In genomic region chr19:54473071-54473941, GRCh38 we compare ENCODE assay signal across 7 cellular contexts. TPM values are rescaled to one million over a fixed set of nuclear protein-coding genes. Genes with fewer than 3 reads are reported as not detected.
DNase-seq lines count a peak whose midpoint lies in the region; ATAC-seq, FAIRE-seq and TF ChIP-seq lines count a peak whose summit lies in the region.

TSS of gene CDC42EP5 (minus strand) at chr19:54473296. CDS start at chr19:54465547, 7,749 bp downstream.

- no peak for TF ChIP-seq EP300 in K562 (IDR thresholded peaks at IDR 0.05; ENCODE audit: low read length)

- no peaks in the 10 kb centered on the region for H3K9me3 ChIP-seq in K562 (replicated peaks; ENCODE audit: control insufficient read depth, insufficient read depth, low read depth, low read length)
- no peaks in the 10 kb centered on the region for H3K9me3 ChIP-seq in smooth muscle cell (replicated peaks; ENCODE audit: low read depth)

- H3K4me1 ChIP-seq in K562 (replicated peaks in 1 of 2; ENCODE audit: control insufficient read depth in 2 of 2, insufficient read depth in 2 of 2, low read length in 2 of 2) (peaks cover 0 to 20% of the 10 kb centered on the region in 2 experiments; a peak in 2 of 5 replicates), smooth muscle cell (ENCODE audit: low read depth) (peaks cover 11% of the 10 kb centered on the region)

- no peak within 1 kb of the TSS for H3K27ac ChIP-seq in K562 (ENCODE audit: extremely low read depth, low read depth, low read length)
- H3K27ac ChIP-seq in smooth muscle cell (ENCODE audit: low read depth), result peak within 1 kb of the TSS; percentile 85

- 0 out of 2 replicates have a peak within 1 kb of the TSS, but pooled peaks have one; percentile 45 for H2AFZ ChIP-seq in K562 (ENCODE audit: low read depth, low read length)
- H2AFZ ChIP-seq in smooth muscle cell (ENCODE audit: low read depth), result peak within 1 kb of the TSS; percentile 68

- no peak for TF ChIP-seq RAD21 in K562 (CRISPR knock-in tag; conservative IDR thresholded peaks at IDR 0.05 in 1 of 2, IDR thresholded peaks at IDR 0.05 in 1 of 2)

- peak; percentile 41 for DNase-seq in HT1080 (ENCODE audit: low read depth)
- DNase-seq in K562 (ENCODE audit: extremely low read depth in 1 of 4, low spot score in 3 of 4), result peak; percentile 43 to 58 (median 52)
- DNase-seq in iPS-NIHi11 (ENCODE audit: low spot score), result peak; percentile 67
- peak; percentile 71 for DNase-seq in smooth muscle cell (lab: John Stamatoyannopoulos, UW; ENCODE audit: unreplicated experiment)
- DNase-seq in NK-92 (lab: John Stamatoyannopoulos, UW; ENCODE audit: unreplicated experiment), result no peak

- WGBS in K562 (ENCODE audit: insufficient coverage, low coverage, missing lambda C conversion rate), result 4% methylated on average over 7 of the region's 14 CpGs
- 12% methylated on average over 11 of the region's 14 CpGs for WGBS in smooth muscle cell (ENCODE audit: low lambda C conversion rate)

- intact Hi-C loops in K562 (cut with micrococcal nuclease), result no loop called here

- BruUV-seq in K562 (replicated peaks; lab: Mats Ljungman, UMichigan), result no TSS peak

- H3K9me1 ChIP-seq in K562 (ENCODE audit: control insufficient read depth, insufficient read depth, low read length), result no peaks in the 10 kb centered on the region

- TF ChIP-seq POLR2A in K562 (conservative IDR thresholded peaks at IDR 0.05), result no peak

- in situ Hi-C loops in K562 (cut with MboI), result no loop called here

- 0 out of 2 replicates have a peak, but pooled peaks cover 5% of the 10 kb centered on the region for H4K20me1 ChIP-seq in K562 (replicated peaks; ENCODE audit: control insufficient read depth, insufficient read depth, low read length)
- H4K20me1 ChIP-seq in smooth muscle cell (ENCODE audit: low read depth), result peaks cover 18% of the 10 kb centered on the region

- no peak for TF ChIP-seq CTCF in K562 (IDR thresholded peaks at IDR 0.05 in 2 of 3, conservative IDR thresholded peaks at IDR 0.05 in 1 of 3; ENCODE audit: insufficient read depth in 2 of 3, low read depth in 1 of 3, low read length in 3 of 3)
- no peak for TF ChIP-seq CTCF in smooth muscle cell (IDR thresholded peaks at IDR 0.05; ENCODE audit: borderline replicate concordance, insufficient read depth, poor library complexity, severe bottlenecking)

- CTCF ChIA-PET in K562 (lab: Yijun Ruan, JAX; ENCODE audit: low intra/inter-chr PET ratio), result no interaction called here

- H3K36me3 ChIP-seq in K562 (ENCODE audit: control insufficient read depth, insufficient read depth, low read length) (no peaks in the 10 kb centered on the region), smooth muscle cell (ENCODE audit: low read depth) (no peaks in the 10 kb centered on the region)

- H3K79me2 ChIP-seq in K562 (ENCODE audit: control insufficient read depth, insufficient read depth, low read length), result no peaks in the 10 kb centered on the region
- peaks cover 21% of the 10 kb centered on the region for H3K79me2 ChIP-seq in smooth muscle cell (ENCODE audit: low read depth)

- H3K4me2 ChIP-seq in K562 (ENCODE audit: insufficient read depth, low read length) (no peak within 1 kb of the TSS), smooth muscle cell (peak within 1 kb of the TSS; percentile 80)

- POLR2A ChIA-PET in K562 (lab: Yijun Ruan, JAX), result interaction anchor here (0.5 to 1.2 kb wide), 4 partner anchors 10 to 848 kb away, joined by 3 to 15 read pairs (median 4); partner anchors contain the start of gene LENG9

- H3F3A ChIP-seq in smooth muscle cell (ENCODE audit: low read depth), result peaks cover 19% of the 10 kb centered on the region

- ATAC-seq in K562 (peak; percentile 77), GM21528 (IDR thresholded peaks at IDR 0.05; ENCODE audit: low FRiP score, unreplicated experiment) (no peak), HG03159 (IDR thresholded peaks at IDR 0.05; ENCODE audit: unreplicated experiment) (no peak)

- H3K9ac ChIP-seq in K562 (ENCODE audit: insufficient read depth in 1 of 2, low read depth in 2 of 2, low read length in 2 of 2), result peak within 1 kb of the TSS in 1 of 2 experiments; percentile 13; a peak in 1 of 4 replicates
- peak within 1 kb of the TSS; percentile 57 for H3K9ac ChIP-seq in smooth muscle cell (ENCODE audit: low read depth)

- H3K27me3 ChIP-seq in K562 (ENCODE audit: control insufficient read depth in 2 of 2, insufficient read depth in 2 of 2, low read length in 2 of 2) (peaks cover 13 to 42% of the 10 kb centered on the region in 2 experiments), smooth muscle cell (ENCODE audit: low read depth) (no peaks in the 10 kb centered on the region)

- no peak for FAIRE-seq in K562 (lab: Jason Lieb, UNC)

- H3K4me3 ChIP-seq in K562 (no peak within 1 kb of the TSS), smooth muscle cell (peak within 1 kb of the TSS; percentile 52)

TF ChIP-seq in K562, 482 proteins besides CTCF, POLR2A, EP300 and RAD21 (continues in another document):
- TF ChIP-seq ZBTB7A (IDR thresholded peaks at IDR 0.05; ENCODE audit: borderline replicate concordance, control insufficient read depth, low read depth, low read length) (peak; percentile 57; the same call in 1 of the 2 replicates), ARHGAP35 (IDR thresholded peaks at IDR 0.05; ENCODE audit: partially characterized antibody) (no peak), NRF1 (conservative IDR thresholded peaks at IDR 0.05 in 1 of 2, IDR thresholded peaks at IDR 0.05 in 1 of 2) (peak in 1 of 2 experiments; percentile 16; a peak in 1 of 4 replicates), EGR1 (conservative IDR thresholded peaks at IDR 0.05) (peak; percentile 71), CREB1 (IDR thresholded peaks at IDR 0.05) (peak; percentile 60; the same call in 1 of the 2 replicates), CREB1 (CRISPR knock-in tag; IDR thresholded peaks at IDR 0.05) (no peak), VEZF1 (CRISPR knock-in tag; IDR thresholded peaks at IDR 0.05) (peak; percentile 41), CREM (IDR thresholded peaks at IDR 0.05; ENCODE audit: low read depth) (peak; percentile 26; the same call in 1 of the 2 replicates), PRDM10 (IDR thresholded peaks at IDR 0.05; ENCODE audit: partially characterized antibody) (peak; percentile 92)

RNA-seq across cellular contexts. Expression of gene CDC42EP5, which starts in this region (rescaled TPM):
- 1.7 and 1.8 TPM in 2 replicates for total RNA-seq in HT1080 (2014; rRNA removed; shearing (Covaris generic))
- polyA plus RNA-seq in HT1080 (2015; cell fraction: cytosol; rRNA removed), result 0.76 and 0.90 TPM in 2 replicates
- 0.34 and 0.65 TPM in 2 replicates for polyA plus RNA-seq in HT1080 (2015; cell fraction: nucleus; rRNA removed)
- not detected in 2 replicates for total RNA-seq in K562 (2011; cell fraction: chromatin; rRNA removed; ENCODE audit: low replicate concordance)
- total RNA-seq in K562 (2011; cell fraction: nucleolus; rRNA removed), result not detected in 2 replicates
- total RNA-seq in K562 (2011; cell fraction: nucleoplasm; rRNA removed), result not detected in 2 replicates
- total RNA-seq in K562 (2014; rRNA removed) (not detected in 2 replicates), K562 (2014; rRNA removed; fragmentation: Illumina TruSeq; extraction: Trizol) (not detected in 2 replicates), K562 (2015; rRNA removed; fragmentation: Illumina TruSeq; extraction: Trizol) (not detected in 2 replicates), K562 (2021) (0.29 and 0.38 TPM in 2 replicates), smooth muscle cell (33.6 and 74.0 TPM in 2 replicates)
- polyA plus RNA-seq in K562 (2011; rRNA removed) (0.09 and 0.15 TPM in 2 replicates), K562 (2014; fragmentation: Illumina TruSeq; extraction: Trizol) (not detected in 2 replicates), K562 (2014; fragmentation: Nextera tagmentation; extraction: Ambion mirVana) (not detected), K562 (2014; rRNA removed) (0.96 TPM in 1 of 2 replicates, not detected in the other), smooth muscle cell (94.1 and 99.8 TPM in 2 replicates)
- 0.67 TPM in 1 of 2 replicates, not detected in the other for polyA plus RNA-seq in K562 (2011; cell fraction: cytosol; rRNA removed)
- 0.14 and 0.54 TPM in 2 replicates for polyA plus RNA-seq in K562 (2011; cell fraction: nucleus; rRNA removed)
- 0.32 and 0.38 TPM in 2 replicates for polyA plus RNA-seq in K562 (2012)
- not detected in 2 replicates for polyA minus RNA-seq in K562 (2011; rRNA and poly(A)+ RNA removed)
- not detected in 2 replicates for polyA minus RNA-seq in K562 (2011; cell fraction: cytosol; rRNA and poly(A)+ RNA removed)
- not detected in 2 replicates for polyA minus RNA-seq in K562 (2011; cell fraction: nucleus; rRNA and poly(A)+ RNA removed)

Comparison
In these comparisons a context has a peak if more than half of its experiments do, and no peak if none do; other contexts are left out.
1. RNA of gene CDC42EP5 (total RNA-seq): 33.6 to 74.0 TPM in smooth muscle cell; 1.7 to 1.8 TPM in HT1080 and 0.29 to 0.38 TPM in K562; every median in the first group is over 10 times any median in the second.
2. RNA of gene CDC42EP5 (polyA plus RNA-seq): 94.1 to 99.8 TPM in smooth muscle cell; 0.09 to 0.96 TPM in K562; every median in the first group is over 10 times any median in the second.
3. Peak in DNase-seq and ATAC-seq in K562; RNA of the gene not detected or under 1 TPM.